Comparison of ENCODE assay signal across 16 cellular contexts in the genomic region with DNA sequence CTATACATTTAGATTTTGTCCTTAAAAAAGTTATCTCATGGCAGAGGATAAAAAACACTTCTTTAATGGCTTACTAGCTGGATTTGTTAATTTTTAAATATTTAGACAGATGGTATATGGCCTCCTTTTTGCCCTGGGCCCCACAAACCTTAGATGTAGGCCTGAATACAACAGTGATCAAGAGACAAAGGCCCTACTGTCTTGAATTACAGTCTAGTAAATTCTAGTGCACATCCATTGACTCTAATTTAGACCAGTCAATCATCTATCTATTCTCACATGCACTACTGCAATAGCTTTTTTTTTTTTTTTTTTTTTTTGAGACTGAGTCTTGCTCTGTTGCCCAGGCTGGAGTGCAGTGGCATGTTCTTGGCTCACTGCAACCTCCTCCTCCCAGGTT.
A peak's percentile ranks its signal among the peaks of the same experiment; 100 is the strongest.
DNase-seq lines count a peak whose midpoint lies in the region; ATAC-seq lines count a peak whose summit lies in the region.
"Had no signal": no experiment of that assay in that cellular context is flagged by ENCODE, and none has a peak within 500 bp of the region (broad histone marks: within the 10 kb centered on the region; RNA-seq: fewer than 3 reads in every experiment).

No MANE protein-coding gene starts in this region.

- no peaks in the 10 kb centered on the region for H3K36me3 Mint-ChIP-seq in natural killer cell treated with Interleukin-12 subunit alpha and Interleukin-12 subunit beta and Interleukin-15 and Interleukin-18, amount 100 ng/mL, for 72 hours
- H3K36me3 Mint-ChIP-seq: CD4-positive, alpha-beta memory T cell had no signal

- no peak overlapping the region for H3K4me3 Mint-ChIP-seq in natural killer cell treated with Interleukin-12 subunit alpha and Interleukin-12 subunit beta and Interleukin-15 and Interleukin-18, amount 100 ng/mL, for 72 hours
- H3K4me3 Mint-ChIP-seq: CD4-positive, alpha-beta memory T cell; GM23338; H9 had no signal

- DNase-seq in NCI-H2171 treated with DMSO at 0.1 percent for 48 hours (lab: John Stamatoyannopoulos, UW) (peak; percentile 9), NCI-H2171 (lab: John Stamatoyannopoulos, UW) (no peak), NCI-H69 (lab: John Stamatoyannopoulos, UW) (peak; percentile 43), left colon (no peak), ACHN (no peak)
- no peak for DNase-seq in natural killer cell treated with Interleukin-12 subunit alpha and Interleukin-12 subunit beta and Interleukin-15 and Interleukin-18, amount 100 ng/mL, for 72 hours (ENCODE audit: low spot score)
- DNase-seq: 8988T; C1 segment of cervical spinal cord; Caco-2; CD4-positive, alpha-beta memory T cell; DMS153; DND-41; H9 had no signal

- H3K27ac Mint-ChIP-seq in natural killer cell treated with Interleukin-12 subunit alpha and Interleukin-12 subunit beta and Interleukin-15 and Interleukin-18, amount 100 ng/mL, for 72 hours = no peak overlapping the region
- H3K27ac Mint-ChIP-seq: CD4-positive, alpha-beta memory T cell; GM23338; H9 had no signal

- intact Hi-C loops in left colon (cut with DNase I, micrococcal nuclease) = no loop called here

- H3K27me3 Mint-ChIP-seq in natural killer cell treated with Interleukin-12 subunit alpha and Interleukin-12 subunit beta and Interleukin-15 and Interleukin-18, amount 100 ng/mL, for 72 hours = no peaks in the 10 kb centered on the region
- H3K27me3 Mint-ChIP-seq: CD4-positive, alpha-beta memory T cell had no signal

- in situ Hi-C loops in ACHN (cut with HindIII; ENCODE audit: low pct_ligation_motif_present, low pct_unique_long_range_greater_than_20kb, low sequenced_read_pairs) = no loop called here

- H3K4me1 Mint-ChIP-seq in natural killer cell treated with Interleukin-12 subunit alpha and Interleukin-12 subunit beta and Interleukin-15 and Interleukin-18, amount 100 ng/mL, for 72 hours (ENCODE audit: low read depth in 2 of 2) = no peaks in the 10 kb centered on the region
- H3K4me1 Mint-ChIP-seq: CD4-positive, alpha-beta memory T cell; GM23338 had no signal

- no peaks in the 10 kb centered on the region for H3K9me3 Mint-ChIP-seq in natural killer cell treated with Interleukin-12 subunit alpha and Interleukin-12 subunit beta and Interleukin-15 and Interleukin-18, amount 100 ng/mL, for 72 hours
- H3K9me3 Mint-ChIP-seq: GM23338, H9 had no signal

- ATAC-seq in left colon = peak; percentile 37
- no peak for ATAC-seq in natural killer cell treated with Interleukin-12 subunit alpha and Interleukin-12 subunit beta and Interleukin-15 and Interleukin-18, amount 100 ng/mL, for 72 hours
- ATAC-seq: A549, GM23338, HCT116 had no signal

Comparison
In these comparisons a context has a peak if more than half of its experiments do, and no peak if none do; other contexts are left out.
1. DNase-seq: peak in NCI-H2171 treated with DMSO at 0.1 percent for 48 hours (single experiment) and NCI-H69 (single experiment); none in NCI-H2171 (single experiment), left colon (0 of 2), natural killer cell treated with Interleukin-12 subunit alpha and Interleukin-12 subunit beta and Interleukin-15 and Interleukin-18, amount 100 ng/mL, for 72 hours (single experiment) and ACHN (single experiment).